ENCODE assay signal across 21 cellular contexts in genomic region chr10:128316925-128317324, GRCh38.
"Had no signal": no experiment of that assay in that cellular context is flagged by ENCODE, and none has a peak within 500 bp of the region (broad histone marks: within the 10 kb centered on the region; RNA-seq: fewer than 3 reads in every experiment).

No MANE protein-coding gene starts in this region.

- H3K4me1 Mint-ChIP-seq: naive thymus-derived CD4-positive, alpha-beta T cell; stimulated activated memory B cell treated with anti-CD40 and anti-IgM and Interleukin-4, amounts not matched to agents 10 μg/mL and 1 μg/mL and 100 μg/mL, for 72 hours had no signal

- H3K27me3 Mint-ChIP-seq: stimulated activated memory B cell treated with anti-CD40 and anti-IgM and Interleukin-4, amounts not matched to agents 10 μg/mL and 1 μg/mL and 100 μg/mL, for 72 hours had no signal

- H3K4me3 ChIP-seq: coronary artery, esophagus muscularis mucosa, gastrocnemius medialis, heart right ventricle, lung, pancreas, right lobe of liver, tibial artery had no signal

- H3K27ac Mint-ChIP-seq: naive thymus-derived CD4-positive, alpha-beta T cell; nephron progenitor cell; progenitor cell of endocrine pancreas; stimulated activated memory B cell treated with anti-CD40 and anti-IgM and Interleukin-4, amounts not matched to agents 10 μg/mL and 1 μg/mL and 100 μg/mL, for 72 hours; stimulated activated naive CD8-positive, alpha-beta T cell treated with anti-CD3 and anti-CD28 coated beads, Interleukin-15, Interleukin-2, amounts not matched to agents 100 ng/mL and 50 ng/mL, for 24 hours had no signal

- H3K27me3 ChIP-seq: gastrocnemius medialis, pancreas, right lobe of liver, tibial artery had no signal

- H3K4me3 Mint-ChIP-seq: naive thymus-derived CD4-positive, alpha-beta T cell; nephron progenitor cell; stimulated activated memory B cell treated with anti-CD40 and anti-IgM and Interleukin-4, amounts not matched to agents 10 μg/mL and 1 μg/mL and 100 μg/mL, for 72 hours; stimulated activated naive CD8-positive, alpha-beta T cell treated with anti-CD3 and anti-CD28 coated beads, Interleukin-15, Interleukin-2, amounts not matched to agents 100 ng/mL and 50 ng/mL, for 24 hours had no signal

- H3K27ac ChIP-seq: coronary artery, epithelial cell of prostate, esophagus muscularis mucosa, gastrocnemius medialis, heart right ventricle, pancreas, right lobe of liver, tibial artery had no signal

- H3K36me3 ChIP-seq: esophagus muscularis mucosa, gastrocnemius medialis, heart right ventricle, pancreas, right lobe of liver, tibial artery had no signal

- H3K36me3 Mint-ChIP-seq: naive thymus-derived CD4-positive, alpha-beta T cell; stimulated activated memory B cell treated with anti-CD40 and anti-IgM and Interleukin-4, amounts not matched to agents 10 μg/mL and 1 μg/mL and 100 μg/mL, for 72 hours had no signal

- ATAC-seq: gastrocnemius medialis; heart right ventricle; left colon; left ventricle myocardium superior; naive thymus-derived CD4-positive, alpha-beta T cell; pancreas; right lobe of liver; stimulated activated memory B cell treated with anti-CD40 and anti-IgM and Interleukin-4, amounts not matched to agents 10 μg/mL and 1 μg/mL and 100 μg/mL, for 72 hours had no signal

- H3K9me3 Mint-ChIP-seq: naive thymus-derived CD4-positive, alpha-beta T cell; nephron progenitor cell; stimulated activated memory B cell treated with anti-CD40 and anti-IgM and Interleukin-4, amounts not matched to agents 10 μg/mL and 1 μg/mL and 100 μg/mL, for 72 hours; stimulated activated naive CD8-positive, alpha-beta T cell treated with anti-CD3 and anti-CD28 coated beads, Interleukin-15, Interleukin-2, amounts not matched to agents 100 ng/mL and 50 ng/mL, for 24 hours had no signal

- FAIRE-seq: pancreas had no signal

- DNase-seq: central memory CD4-positive, alpha-beta T cell; effector memory CD4-positive, alpha-beta T cell; gastrocnemius medialis; heart right ventricle; left colon; left ventricle myocardium superior; mesenchymal stem cell; naive thymus-derived CD4-positive, alpha-beta T cell; nephron progenitor cell; pancreas; right lobe of liver; stimulated activated CD4-positive, alpha-beta T cell treated with anti-CD3 and anti-CD28 coated beads, Interleukin-4, amount 100 ng/mL, for 1 hour; stimulated activated CD8-positive, alpha-beta memory T cell treated with anti-CD3 and anti-CD28 coated beads, Interleukin-4, amount 100 ng/mL, for 48 hours had no signal

- H3K4me1 ChIP-seq: esophagus muscularis mucosa, gastrocnemius medialis, heart right ventricle, pancreas, right lobe of liver, tibial artery had no signal

- H3K9me3 ChIP-seq: esophagus muscularis mucosa, gastrocnemius medialis, heart right ventricle, pancreas, right lobe of liver, tibial artery had no signal
